Comparison of ENCODE assay signal across 13 cellular contexts in the genomic region with DNA sequence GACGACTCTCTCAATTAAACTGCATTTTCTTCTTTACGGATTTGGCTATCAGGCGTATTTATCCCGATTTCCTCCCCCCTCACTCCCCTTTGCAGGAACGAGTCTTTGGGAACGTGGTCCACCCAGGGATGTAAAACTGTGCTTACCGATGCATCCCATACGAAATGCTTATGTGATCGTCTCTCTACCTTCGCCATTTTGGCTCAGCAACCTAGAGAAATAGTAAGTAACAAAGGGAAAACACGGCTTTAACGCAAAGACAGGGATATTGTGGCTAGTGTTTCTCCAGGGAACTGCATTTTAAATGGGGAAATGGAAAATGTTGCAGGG.
DNase-seq lines count a peak whose midpoint lies in the region; ATAC-seq and TF ChIP-seq lines count a peak whose summit lies in the region.
"Had no signal": no experiment of that assay in that cellular context is flagged by ENCODE, and none has a peak within 500 bp of the region (broad histone marks: within the 10 kb centered on the region; RNA-seq: fewer than 3 reads in every experiment).

No MANE protein-coding gene starts in this region.

- POLR2A ChIA-PET in HEK293T (lab: Yijun Ruan, JAX) = no interaction called here
- POLR2A ChIA-PET in OCI-LY7 (lab: Charles Lee) = no interaction called here

- in situ Hi-C loops in GM13976 (cut with MboI; ENCODE audit: low sequenced_read_pairs, unreplicated experiment) = no loop called here

- no peaks in the 10 kb centered on the region for H3K27me3 ChIP-seq in left lung
- H3K27me3 ChIP-seq in psoas muscle (ENCODE audit: insufficient read depth in 3 of 3, low read length in 2 of 3) = no peaks in the 10 kb centered on the region
- H3K27me3 ChIP-seq: heart right ventricle had no signal

- DNase-seq in GM13976 (ENCODE audit: low spot score) (peak; percentile 4), HEK293T (ENCODE audit: extremely low spot score) (peak; percentile 14), NCI-H82 treated with DMSO at 0.1 percent for 48 hours (lab: John Stamatoyannopoulos, UW; ENCODE audit: unreplicated experiment) (peak; percentile 65), left lung (no peak), NCI-H1694 treated with DMSO at 0.1 percent for 48 hours (lab: John Stamatoyannopoulos, UW) (no peak), OCI-LY7 (ENCODE audit: low spot score) (no peak), psoas muscle (no peak)
- DNase-seq: NCI-H446 treated with DMSO at 0.1 percent for 48 hours had no signal

- 6% methylated on average over 12 of the region's 12 CpGs for WGBS in psoas muscle, 3 donors

- H3K9me2 ChIP-seq in OCI-LY7 (ENCODE audit: insufficient read depth, low read length) = no peaks in the 10 kb centered on the region

- intact Hi-C loops in left lung (cut with DNase I) = no loop called here
- intact Hi-C loops in OCI-LY7 (cut with micrococcal nuclease; ENCODE audit: unreplicated experiment) = no loop called here
- intact Hi-C loops in psoas muscle (cut with DNase I) = no loop called here

- no peak overlapping the region for H3K4me2 ChIP-seq in OCI-LY7 (ENCODE audit: low read length)
- H3K4me2 ChIP-seq: KMS-11, smooth muscle cell had no signal

- CTCF ChIA-PET in HEK293T (lab: Yijun Ruan, JAX) (no interaction called here), OCI-LY7 (lab: Charles Lee; ENCODE audit: unreplicated experiment) (no interaction called here)

- H3K4me1 ChIP-seq in left lung (no peaks in the 10 kb centered on the region), OCI-LY7 (ENCODE audit: insufficient read depth, low read length, poor library complexity, severe bottlenecking) (no peaks in the 10 kb centered on the region), psoas muscle (no peaks in the 10 kb centered on the region)

- ATAC-seq in left lung (peak; percentile 30), GM19397 (IDR thresholded peaks at IDR 0.05; ENCODE audit: unreplicated experiment) (no peak), psoas muscle (no peak)
- ATAC-seq: activated naive CD8-positive, alpha-beta T cell treated with anti-CD3 and anti-CD28 coated beads, Interleukin-2, amount 50 U/mL, for 24 hours had no signal

- H3K36me3 ChIP-seq in left lung = no peaks in the 10 kb centered on the region
- no peaks in the 10 kb centered on the region for H3K36me3 ChIP-seq in OCI-LY7 (ENCODE audit: insufficient read depth, low read length)
- no peaks in the 10 kb centered on the region for H3K36me3 ChIP-seq in psoas muscle (ENCODE audit: insufficient read depth in 1 of 2, low read depth in 1 of 2)
- H3K36me3 ChIP-seq: heart right ventricle had no signal

- H3K4me3 ChIP-seq in left lung (no peak overlapping the region), OCI-LY7 (ENCODE audit: low read depth, low read length, poor library complexity, severe bottlenecking) (no peak overlapping the region), psoas muscle (no peak overlapping the region)
- H3K4me3 ChIP-seq: heart right ventricle, smooth muscle cell had no signal

- no peaks in the 10 kb centered on the region for H3K9me3 ChIP-seq in left lung
- H3K9me3 ChIP-seq in OCI-LY7 (ENCODE audit: low read length) = no peaks in the 10 kb centered on the region
- no peaks in the 10 kb centered on the region for H3K9me3 ChIP-seq in psoas muscle
- H3K9me3 ChIP-seq: heart right ventricle had no signal

- TF ChIP-seq CTCF in GM13976 (IDR thresholded peaks at IDR 0.05; ENCODE audit: borderline replicate concordance, control extremely low read depth, extremely low read depth, insufficient read depth, missing control alignments) (no peak), left lung (IDR thresholded peaks at IDR 0.05) (no peak), OCI-LY7 (conservative IDR thresholded peaks at IDR 0.05; ENCODE audit: low read length) (no peak), psoas muscle (IDR thresholded peaks at IDR 0.05) (no peak)

- H4K20me1 ChIP-seq in OCI-LY7 (ENCODE audit: insufficient read depth, low read length) = no peaks in the 10 kb centered on the region

- no peaks in the 10 kb centered on the region for H3K79me2 ChIP-seq in OCI-LY7 (ENCODE audit: insufficient read depth, low read depth, low read length)

- H3K27ac ChIP-seq in left lung = no peak overlapping the region
- H3K27ac ChIP-seq in OCI-LY7 (ENCODE audit: low read depth, low read length, poor library complexity, severe bottlenecking) = no peak overlapping the region
- H3K27ac ChIP-seq in psoas muscle = no peak overlapping the region
- H3K27ac ChIP-seq: heart right ventricle, KMS-11 had no signal

- no peak overlapping the region for H2AFZ ChIP-seq in OCI-LY7 (ENCODE audit: low read length)

- no TSS peak for BruUV-seq in OCI-LY7 (replicated peaks; lab: Mats Ljungman, UMichigan)

TF ChIP-seq in HEK293T, 16 proteins besides CTCF, POLR2A, EP300 and RAD21:
- TF ChIP-seq CTBP1 (IDR thresholded peaks at IDR 0.05; ENCODE audit: borderline replicate concordance) (no peak), FOXA1 (IDR thresholded peaks at IDR 0.05) (no peak)

Comparison
In these comparisons a context has a peak if more than half of its experiments do, and no peak if none do; other contexts are left out.
1. DNase-seq: peak in GM13976 (single experiment), HEK293T (single experiment) and NCI-H82 treated with DMSO at 0.1 percent for 48 hours (single experiment); none in left lung (0 of 2), NCI-H1694 treated with DMSO at 0.1 percent for 48 hours (single experiment), OCI-LY7 (single experiment) and psoas muscle (0 of 2).